Comparison of ENCODE assay signal across 8 cellular contexts in the genomic region with DNA sequence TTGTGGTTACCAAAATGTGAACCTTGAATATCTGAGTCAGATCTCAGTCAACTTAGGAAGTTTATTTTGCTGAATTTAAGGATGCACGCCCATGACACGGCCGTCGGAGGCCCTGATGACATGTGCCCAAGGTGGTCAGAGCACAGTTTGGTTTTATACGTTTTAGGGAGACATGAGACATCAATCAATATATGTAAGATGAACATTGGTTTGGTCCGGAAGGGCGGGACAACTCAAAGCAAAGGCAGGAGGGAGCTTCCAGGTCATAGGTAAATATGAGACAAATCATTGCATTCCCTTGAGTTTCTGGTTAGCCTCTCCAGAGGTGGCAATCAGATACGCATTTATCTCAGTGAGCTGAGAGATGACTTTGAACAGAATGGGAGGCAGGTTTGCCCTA. TPM values are rescaled to one million over a fixed set of nuclear protein-coding genes. Genes with fewer than 3 reads are reported as not detected.
A peak's percentile ranks its signal among the peaks of the same experiment; 100 is the strongest.
DNase-seq lines count a peak whose midpoint lies in the region; FAIRE-seq and TF ChIP-seq lines count a peak whose summit lies in the region.

No MANE protein-coding gene starts in this region.

- H3K79me2 ChIP-seq in DOHH2 (ENCODE audit: control insufficient read depth, low read length) (peaks cover 10% of the 10 kb centered on the region), H1 (ENCODE audit: control insufficient read depth in 1 of 2, insufficient read depth in 2 of 2, low read length in 2 of 2) (peaks cover 5 to 13% of the 10 kb centered on the region in 2 experiments; a peak in 2 of 4 replicates), trophoblast cell (ENCODE audit: control insufficient read depth, insufficient read depth, low read length, poor library complexity) (peaks cover 5% of the 10 kb centered on the region)

- H4K91ac ChIP-seq in H1 (replicated peaks; ENCODE audit: insufficient read length, low read length) = no peak overlapping the region
- H4K91ac ChIP-seq in trophoblast cell (ENCODE audit: low read depth, low read length) = no peak overlapping the region

- no peak for TF ChIP-seq RAD21 in H1 (IDR thresholded peaks at IDR 0.05 in 1 of 2, conservative IDR thresholded peaks at IDR 0.05 in 1 of 2; ENCODE audit: low read depth in 2 of 2, low read length in 2 of 2)

- H3K4me1 ChIP-seq in DOHH2 (ENCODE audit: control insufficient read depth, low read length) = peaks cover 17% of the 10 kb centered on the region
- peaks cover 0 to 8% (median 4%) of the 10 kb centered on the region in 4 experiments; a peak in 4 of 7 replicates for H3K4me1 ChIP-seq in H1 (replicated peaks in 1 of 4; ENCODE audit: control insufficient read depth in 3 of 4, insufficient read depth in 4 of 4, low read length in 3 of 4)
- H3K4me1 ChIP-seq in trophoblast cell (ENCODE audit: control insufficient read depth in 1 of 2, insufficient read depth in 2 of 2, low read length in 2 of 2) = peaks cover 2 to 4% of the 10 kb centered on the region in 2 experiments

- H3K36me3 ChIP-seq in DOHH2 (ENCODE audit: control insufficient read depth, low read length) (peaks cover 5% of the 10 kb centered on the region), H1 (ENCODE audit: control insufficient read depth in 2 of 4, insufficient read depth in 4 of 4, low read length in 3 of 4) (peaks cover 0 to 12% (median 1%) of the 10 kb centered on the region in 4 experiments; a peak in 2 of 8 replicates), trophoblast cell (ENCODE audit: control insufficient read depth in 1 of 2, insufficient read depth in 2 of 2, low read length in 2 of 2) (peaks cover 0 to 3% of the 10 kb centered on the region in 2 experiments)

- CTCF ChIA-PET in H1 (lab: Charles Lee; ENCODE audit: partially characterized antibody) = interaction anchor here (0.6 to 3.4 kb wide), 7 partner anchors 7 to 44 kb away, joined by 3 to 11 read pairs (median 5); no protein-coding TSS in a partner anchor

- no peak overlapping the region for H3K18ac ChIP-seq in H1 (ENCODE audit: extremely low read depth, low read length)
- no peak overlapping the region for H3K18ac ChIP-seq in trophoblast cell (ENCODE audit: low read length)

- 89% methylated on average over 8 of the region's 8 CpGs; no CpG with 5 or more reads in 1 of the 2 experiments for WGBS in H1 (ENCODE audit: extremely low coverage in 1 of 2, insufficient coverage in 1 of 2, insufficient read length in 1 of 2, insufficient replicate concordance in 2 of 2, low coverage in 1 of 2, low lambda C conversion rate in 2 of 2, missing lambda C conversion rate in 1 of 2), 2 experiments
- no CpG with 5 or more reads among the region's 8 CpGs for WGBS in trophoblast cell (ENCODE audit: extremely low coverage, insufficient coverage, insufficient read length)

- H3K27me3 ChIP-seq in DOHH2 (ENCODE audit: control insufficient read depth, low read length) (no peaks in the 10 kb centered on the region), H1 (replicated peaks in 1 of 4; ENCODE audit: control insufficient read depth in 3 of 4, extremely low read depth in 1 of 4, insufficient read depth in 3 of 4, low read length in 3 of 4) (no peaks in the 10 kb centered on the region), trophoblast cell (ENCODE audit: insufficient read depth, low read length) (no peaks in the 10 kb centered on the region)

- H4K12ac ChIP-seq in trophoblast cell (ENCODE audit: low read depth, low read length) = peak overlapping the region; percentile 14

- H3K9me3 ChIP-seq in DOHH2 (ENCODE audit: control insufficient read depth, insufficient read depth, low read length) (no peaks in the 10 kb centered on the region), H1 (ENCODE audit: insufficient read depth in 2 of 2, low read depth in 1 of 2, low read length in 1 of 2) (no peaks in the 10 kb centered on the region), trophoblast cell (ENCODE audit: insufficient read depth, low read depth, low read length) (no peaks in the 10 kb centered on the region)

- H3K79me1 ChIP-seq in H1 (ENCODE audit: low read depth, low read length) = no peaks in the 10 kb centered on the region
- peaks cover 8% of the 10 kb centered on the region for H3K79me1 ChIP-seq in trophoblast cell (ENCODE audit: low read length)

- no peak overlapping the region for H2BK120ac ChIP-seq in H1 (replicated peaks; ENCODE audit: low read depth, low read length)
- no peak overlapping the region for H2BK120ac ChIP-seq in trophoblast cell (ENCODE audit: insufficient read depth, low read length, poor library complexity)

- H3K4me3 ChIP-seq in DOHH2 (ENCODE audit: low read length) = peak overlapping the region; percentile 94
- peak overlapping the region; percentile 80 to 98 (median 88); a peak in 7 of 8 replicates for H3K4me3 ChIP-seq in H1 (ENCODE audit: extremely low read depth in 1 of 4, insufficient read depth in 2 of 4, low read depth in 3 of 4, low read length in 4 of 4)
- no peak overlapping the region for H3K4me3 ChIP-seq in trophoblast cell (ENCODE audit: low read depth, low read length)

- H3K9ac ChIP-seq in H1 (replicated peaks in 1 of 4; ENCODE audit: extremely low read depth in 1 of 4, low read depth in 3 of 4, low read length in 3 of 4) = peak overlapping the region in 2 of 4 experiments; percentile 46 to 76; a peak in 4 of 7 replicates
- no peak overlapping the region for H3K9ac ChIP-seq in trophoblast cell (ENCODE audit: low read length)

- DNase-seq in OCI-M1 (lab: John Stamatoyannopoulos, UW) (peak; percentile 72), H1 (ENCODE audit: low read depth in 1 of 2, low spot score in 2 of 2) (no peak), trophoblast cell (peak in 1 of 2 donors; percentile 13), hypothalamus (lab: John Stamatoyannopoulos, UW) (no peak), NCI-H446 (lab: John Stamatoyannopoulos, UW) (no peak), amniotic stem cell (lab: John Stamatoyannopoulos, UW) (no peak), NK-92 (lab: John Stamatoyannopoulos, UW; ENCODE audit: unreplicated experiment) (no peak)

- no peak overlapping the region for H4K5ac ChIP-seq in H1 (ENCODE audit: insufficient read length, low read depth, low read length)

- no peak overlapping the region for H2BK20ac ChIP-seq in H1 (ENCODE audit: low read length)

- H4K20me1 ChIP-seq in DOHH2 (ENCODE audit: control insufficient read depth, insufficient read depth, low read depth, low read length) (no peaks in the 10 kb centered on the region), H1 (replicated peaks in 1 of 2; ENCODE audit: control insufficient read depth in 1 of 2, insufficient read depth in 2 of 2, low read length in 2 of 2) (peaks cover 0 to 4% of the 10 kb centered on the region in 2 experiments)

- TF ChIP-seq POLR2A in H1 (IDR thresholded peaks at IDR 0.05; ENCODE audit: control extremely low read depth in 1 of 2, low read depth in 2 of 2, low read length in 2 of 2) = no peak

- H4K8ac ChIP-seq in H1 (ENCODE audit: extremely low read depth, insufficient read depth, low read length) (no peak overlapping the region), trophoblast cell (ENCODE audit: low read depth, low read length) (peak overlapping the region; percentile 97)

- H3K9me2 ChIP-seq in DOHH2 (replicated peaks; ENCODE audit: control insufficient read depth, low read length) = no peaks in the 10 kb centered on the region

- TF ChIP-seq EP300 in H1 (IDR thresholded peaks at IDR 0.05; ENCODE audit: borderline replicate concordance in 1 of 2, low read depth in 2 of 2, low read length in 2 of 2) = no peak

- H2BK15ac ChIP-seq in H1 (ENCODE audit: low read length) = no peak overlapping the region

- FAIRE-seq in H1 (lab: Jason Lieb, UNC) = no peak

- TF ChIP-seq CTCF in DOHH2 (IDR thresholded peaks at IDR 0.05; ENCODE audit: low read depth, low read length, poor library complexity, severe bottlenecking) = no peak
- no peak for TF ChIP-seq CTCF in H1 (IDR thresholded peaks at IDR 0.05; ENCODE audit: control extremely low read depth in 1 of 3, insufficient read depth in 1 of 3, low read depth in 1 of 3, low read length in 3 of 3)

- H3K4ac ChIP-seq in H1 (replicated peaks; ENCODE audit: insufficient read length, low read depth, low read length) (no peak overlapping the region), trophoblast cell (ENCODE audit: low read depth, low read length) (no peak overlapping the region)

- POLR2A ChIA-PET in H1 (lab: Charles Lee; ENCODE audit: partially characterized antibody) = interaction anchor here (0.8 to 2.4 kb wide), 8 partner anchors 14 to 177 kb away, joined by 3 to 18 read pairs (median 4); no protein-coding TSS in a partner anchor

- H2BK5ac ChIP-seq in H1 (ENCODE audit: low read depth, low read length) (no peak overlapping the region), trophoblast cell (ENCODE audit: low read depth, low read length, poor library complexity) (no peak overlapping the region)

- H3K23ac ChIP-seq in H1 (ENCODE audit: insufficient read length) (no peak overlapping the region), trophoblast cell (ENCODE audit: low read length) (no peak overlapping the region)

- H2BK12ac ChIP-seq in H1 (ENCODE audit: low read depth, low read length) (0 out of 2 replicates have a peak overlapping the region, but pooled peaks have one; percentile 17), trophoblast cell (ENCODE audit: low read length) (no peak overlapping the region)

- H3K27ac ChIP-seq in DOHH2 (ENCODE audit: low read depth, low read length) (peak overlapping the region; percentile 75), H1 (ENCODE audit: low read depth, low read length) (no peak overlapping the region; the same call in 1 of the 2 replicates), trophoblast cell (ENCODE audit: low read depth, low read length) (peak overlapping the region; percentile 68)

- H3K14ac ChIP-seq in H1 (ENCODE audit: insufficient read length) = no peak overlapping the region
- H3K14ac ChIP-seq in trophoblast cell (ENCODE audit: low read length) = no peak overlapping the region

- no peak overlapping the region for H2AK5ac ChIP-seq in H1 (ENCODE audit: low read depth, low read length)
- H2AK5ac ChIP-seq in trophoblast cell (ENCODE audit: low read length) = no peak overlapping the region

- H3K4me2 ChIP-seq in DOHH2 (ENCODE audit: low read length) (peak overlapping the region; percentile 97), H1 (ENCODE audit: insufficient read depth in 1 of 2, low read depth in 2 of 2, low read length in 2 of 2) (peak overlapping the region; percentile 66 to 94), trophoblast cell (ENCODE audit: low read length) (peak overlapping the region; percentile 63)

- H3K23me2 ChIP-seq in H1 (ENCODE audit: low read depth, low read length) = peaks cover 4% of the 10 kb centered on the region; the same call in 1 of the 2 replicates

- H3F3A ChIP-seq in DOHH2 (ENCODE audit: control insufficient read depth, insufficient read depth) = peaks cover 9% of the 10 kb centered on the region

- H3K56ac ChIP-seq in H1 (replicated peaks; ENCODE audit: insufficient read length, low read depth, low read length) = no peak overlapping the region

- H2AFZ ChIP-seq in H1 (ENCODE audit: low read length) = 0 out of 2 replicates have a peak overlapping the region, but pooled peaks have one; percentile 26
- H2AFZ ChIP-seq in trophoblast cell (ENCODE audit: insufficient read depth, low read length, poor library complexity) = no peak overlapping the region

RNA-seq across cellular contexts. Expression of gene PRMT2, which starts 1.0 kb away (rescaled TPM):
- 45.8 and 47.2 TPM in 2 replicates for total RNA-seq in H1 (2021; fragmentation: NEBNext Ultra II Directional; extraction: Animal tissue kit (Norgen Biotek cat#: 25700))
- 59.2 and 72.2 TPM in 2 replicates for polyA plus RNA-seq in H1 (2011; rRNA removed)
- polyA plus RNA-seq in H1 (2011; cell fraction: cytosol; rRNA removed) = 80.9 TPM
- polyA plus RNA-seq in H1 (2011; cell fraction: nucleus; rRNA removed) = 94.3 TPM
- 48.7 to 64.9 TPM (median 59.2 TPM) in 4 replicates for polyA plus RNA-seq in H1 (2012, experiment 1 of 2)
- 20.8 TPM for polyA plus RNA-seq in H1 (2012, experiment 2 of 2)
- polyA plus RNA-seq in H1 (2013, experiment 1 of 2) = 27.6 TPM
- 27.7 TPM for polyA plus RNA-seq in H1 (2013, experiment 2 of 2)
- 55.1 and 56.6 TPM in 2 replicates for polyA minus RNA-seq in H1 (2011; rRNA and poly(A)+ RNA removed)
- 16.7 TPM for polyA minus RNA-seq in H1 (2011; cell fraction: cytosol; rRNA and poly(A)+ RNA removed)
- 34.1 TPM for polyA minus RNA-seq in H1 (2011; cell fraction: nucleus; rRNA and poly(A)+ RNA removed)
- polyA plus RNA-seq in trophoblast cell (2013) = 44.7 and 48.2 TPM in 2 replicates

RNA-seq across cellular contexts. Expression of gene S100B, which starts 29.5 kb away (rescaled TPM):
- total RNA-seq in H1 (2021; fragmentation: NEBNext Ultra II Directional; extraction: Animal tissue kit (Norgen Biotek cat#: 25700)) = 0.38 and 0.69 TPM in 2 replicates
- 0.36 and 0.47 TPM in 2 replicates for polyA plus RNA-seq in H1 (2011; rRNA removed)
- 0.66 TPM for polyA plus RNA-seq in H1 (2011; cell fraction: cytosol; rRNA removed)
- 0.19 TPM for polyA plus RNA-seq in H1 (2011; cell fraction: nucleus; rRNA removed)
- 0.23 to 1.3 TPM (median 0.77 TPM) in 4 replicates for polyA plus RNA-seq in H1 (2012, experiment 1 of 2)
- not detected for polyA plus RNA-seq in H1 (2012, experiment 2 of 2)
- 0.63 TPM for polyA plus RNA-seq in H1 (2013, experiment 1 of 2)
- polyA plus RNA-seq in H1 (2013, experiment 2 of 2) = 0.55 TPM
- 0.38 TPM in 1 of 2 replicates, not detected in the other for polyA minus RNA-seq in H1 (2011; rRNA and poly(A)+ RNA removed)
- not detected for polyA minus RNA-seq in H1 (2011; cell fraction: cytosol; rRNA and poly(A)+ RNA removed)
- polyA minus RNA-seq in H1 (2011; cell fraction: nucleus; rRNA and poly(A)+ RNA removed) = 0.80 TPM
- polyA plus RNA-seq in trophoblast cell (2013) = not detected in 2 replicates
